8 cellular contexts compared by ENCODE assay signal in genomic region chr17:49993423-49994037, GRCh38. TPM values are rescaled to one million over a fixed set of nuclear protein-coding genes. Genes with fewer than 3 reads are reported as not detected.
DNase-seq lines count a peak whose midpoint lies in the region; ATAC-seq and TF ChIP-seq lines count a peak whose summit lies in the region.

No MANE protein-coding gene starts in this region.

- intact Hi-C loops in gastrocnemius medialis (cut with DNase I; ENCODE audit: low total_unique reads): no loop called here

- H3K27ac ChIP-seq in gastrocnemius medialis: no peak overlapping the region
- no peak overlapping the region for H3K27ac ChIP-seq in caudate nucleus (ENCODE audit: low read depth, low read length)

- H3K4me3 ChIP-seq in gastrocnemius medialis: peak overlapping the region; percentile 24 to 54 (median 40)

- H3K9me3 Mint-ChIP-seq in activated T-helper 17 cell treated with anti-CD3 and anti-CD28 coated beads, Interleukin-2, amount 50 U/mL, for 72 hours: no peaks in the 10 kb centered on the region

- peak overlapping the region; percentile 79 for H3K4me3 Mint-ChIP-seq in activated T-helper 17 cell treated with anti-CD3 and anti-CD28 coated beads, Interleukin-2, amount 50 U/mL, for 72 hours

- no peak for TF ChIP-seq POLR2A in gastrocnemius medialis (IDR thresholded peaks at IDR 0.05)

- no peak for TF ChIP-seq CTCF in gastrocnemius medialis (IDR thresholded peaks at IDR 0.05 in 4 of 5, conservative IDR thresholded peaks at IDR 0.05 in 1 of 5)

- peak; percentile 31 for ATAC-seq in activated T-helper 17 cell treated with anti-CD3 and anti-CD28 coated beads, Interleukin-2, amount 50 U/mL, for 72 hours (replicated peaks)
- ATAC-seq in gastrocnemius medialis (no peak), HG02852 (IDR thresholded peaks at IDR 0.05; ENCODE audit: unreplicated experiment) (no peak)

- DNase-seq in activated T-cell treated with anti-CD3 and anti-CD28 coated beads, Interleukin-2, amount 50 U/mL, for 1 hour: peak; percentile 46
- DNase-seq in activated T-cell treated with anti-CD3 and anti-CD28 coated beads for 4 hours (no peak), hepatic stellate cell (ENCODE audit: low spot score) (peak; percentile 24), gastrocnemius medialis (no peak), caudate nucleus (lab: John Stamatoyannopoulos, UW) (no peak), NCI-H1694 treated with DMSO at 0.1 percent for 48 hours (lab: John Stamatoyannopoulos, UW) (no peak)

- H3K27me3 Mint-ChIP-seq in activated T-helper 17 cell treated with anti-CD3 and anti-CD28 coated beads, Interleukin-2, amount 50 U/mL, for 72 hours: peaks cover 60% of the 10 kb centered on the region

- H3K4me1 Mint-ChIP-seq in activated T-helper 17 cell treated with anti-CD3 and anti-CD28 coated beads, Interleukin-2, amount 50 U/mL, for 72 hours: peaks cover 16% of the 10 kb centered on the region

- no peaks in the 10 kb centered on the region for H3K36me3 ChIP-seq in gastrocnemius medialis

- H3K36me3 Mint-ChIP-seq in activated T-helper 17 cell treated with anti-CD3 and anti-CD28 coated beads, Interleukin-2, amount 50 U/mL, for 72 hours (ENCODE audit: low read depth): peaks cover 6% of the 10 kb centered on the region

- no peak overlapping the region for H3K27ac Mint-ChIP-seq in activated T-helper 17 cell treated with anti-CD3 and anti-CD28 coated beads, Interleukin-2, amount 50 U/mL, for 72 hours

- peaks cover 5 to 21% of the 10 kb centered on the region in 2 donors for H3K4me1 ChIP-seq in gastrocnemius medialis

- H3K9me3 ChIP-seq in gastrocnemius medialis: no peaks in the 10 kb centered on the region

- in situ Hi-C loops in gastrocnemius medialis (cut with MboI; ENCODE audit: low sequenced_read_pairs in 4 of 4): loop anchor here (10.0 to 25.0 kb wide), 4 partner anchors 119 to 431 kb away; no protein-coding TSS in a partner anchor

- H3K27me3 ChIP-seq in gastrocnemius medialis: peaks cover 62 to 70% (median 69%) of the 10 kb centered on the region in 3 donors

RNA-seq across cellular contexts. Expression of gene DLX3, which starts 1.5 kb away (rescaled TPM):
- total RNA-seq in activated T-helper 17 cell treated with anti-CD3 and anti-CD28 coated beads, Interleukin-2, amount 50 U/mL, for 72 hours: not detected
- not detected for total RNA-seq in gastrocnemius medialis

RNA-seq across cellular contexts. Expression of gene DLX4, which starts 24.5 kb away (rescaled TPM):
- under 1 TPM; 0.39 to 0.61 TPM for total RNA-seq in activated T-helper 17 cell treated with anti-CD3 and anti-CD28 coated beads, Interleukin-2, amount 50 U/mL, for 72 hours
- not detected for total RNA-seq in gastrocnemius medialis

Comparison
In these comparisons a context has a peak if more than half of its experiments do, and no peak if none do; other contexts are left out.
1. DNase-seq: peak in activated T-cell treated with anti-CD3 and anti-CD28 coated beads, Interleukin-2, amount 50 U/mL, for 1 hour (single experiment) and hepatic stellate cell (single experiment); none in activated T-cell treated with anti-CD3 and anti-CD28 coated beads for 4 hours (single experiment), gastrocnemius medialis (0 of 2), caudate nucleus (0 of 61) and NCI-H1694 treated with DMSO at 0.1 percent for 48 hours (single experiment).